Comparison of ENCODE assay signal across 24 cellular contexts in the genomic region with DNA sequence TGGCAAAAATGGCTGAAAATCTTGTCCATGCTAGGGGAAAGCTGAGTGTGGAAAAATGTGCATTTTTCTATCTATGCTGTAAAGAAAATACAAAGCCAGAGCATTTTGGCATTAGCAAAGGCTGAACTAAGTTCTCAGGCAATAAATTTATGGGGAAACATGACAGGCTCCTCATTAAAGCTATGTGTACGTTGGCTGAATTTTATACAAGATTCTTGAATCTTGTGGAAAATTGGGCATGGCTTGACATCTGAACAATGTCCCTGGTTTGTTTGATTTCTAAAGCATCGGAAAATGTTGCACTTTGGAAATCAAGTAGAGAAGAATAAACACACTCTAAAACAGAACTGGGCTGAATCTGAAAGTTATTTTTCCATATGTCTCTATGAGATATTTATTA. TPM values are rescaled to one million over a fixed set of nuclear protein-coding genes. Genes with fewer than 3 reads are reported as not detected.
"Had no signal": no experiment of that assay in that cellular context is flagged by ENCODE, and none has a peak within 500 bp of the region (broad histone marks: within the 10 kb centered on the region; RNA-seq: fewer than 3 reads in every experiment).

No MANE protein-coding gene starts in this region.

- H3K27ac ChIP-seq: brain microvascular endothelial cell, heart right ventricle, right atrium auricular region, upper lobe of left lung had no signal

- H3K4me2 ChIP-seq: smooth muscle cell had no signal

- H3K4me3 ChIP-seq: heart right ventricle, right atrium auricular region, smooth muscle cell, upper lobe of left lung had no signal

- H3K27me3 ChIP-seq: brain microvascular endothelial cell, heart right ventricle, right atrium auricular region, upper lobe of left lung had no signal

- H3K4me1 ChIP-seq: right atrium auricular region had no signal

- DNase-seq: activated CD4-positive, alpha-beta memory T cell treated with anti-CD3 and anti-CD28 coated beads, Interleukin-2, amount 10 ng/mL, durations not matched to agents 7 days and 5 days; activated CD4-positive, alpha-beta T cell treated with anti-CD3 and anti-CD28 coated beads for 4 hours; activated T-cell treated with anti-CD3 and anti-CD28 coated beads, Interleukin-2, amount 50 U/mL, for 24 hours; amygdala; brain microvascular endothelial cell; cortex of kidney; effector CD4-positive, alpha-beta T cell; heart right ventricle; islet precursor cell; mammary epithelial cell; naive thymus-derived CD8-positive, alpha-beta T cell; nucleus accumbens; stimulated activated CD4-positive, alpha-beta T cell treated with anti-CD3 and anti-CD28 coated beads, Interleukin-4, amount 100 ng/mL, for 4 hours; stimulated activated CD8-positive, alpha-beta memory T cell treated with anti-CD3 and anti-CD28 coated beads, Interleukin-4, amount 100 ng/mL, for 48 hours; stimulated activated naive CD4-positive, alpha-beta T cell treated with Interleukin-2 at 50 U/mL for 16 hours; T-helper 2 cell; upper lobe of left lung had no signal

- FAIRE-seq: frontal cortex had no signal

- H3K36me3 ChIP-seq: brain microvascular endothelial cell, right atrium auricular region, upper lobe of left lung had no signal

- ATAC-seq: heart right ventricle; left lobe of liver; naive thymus-derived CD8-positive, alpha-beta T cell; WTC11 had no signal

- H3K9me3 ChIP-seq: heart right ventricle, right atrium auricular region, upper lobe of left lung had no signal

RNA-seq across cellular contexts. Expression of gene CPA1, which starts 16.8 kb away (rescaled TPM):
- total RNA-seq: activated CD4-positive, alpha-beta memory T cell treated with anti-CD3 and anti-CD28 coated beads, Interleukin-2, amount 10 ng/mL, durations not matched to agents 7 days and 5 days; frontal cortex; mononuclear cell; naive thymus-derived CD8-positive, alpha-beta T cell; right atrium auricular region had no signal
- polyA plus RNA-seq: mammary epithelial cell had no signal

RNA-seq across cellular contexts. Expression of gene CPA5, which starts 52.4 kb away (rescaled TPM):
- total RNA-seq: activated CD4-positive, alpha-beta memory T cell treated with anti-CD3 and anti-CD28 coated beads, Interleukin-2, amount 10 ng/mL, durations not matched to agents 7 days and 5 days; frontal cortex; heart right ventricle; left lobe of liver; mammary epithelial cell; mononuclear cell; posterior vena cava; right atrium auricular region; smooth muscle cell; upper lobe of left lung; WTC11 had no signal
- polyA plus RNA-seq: smooth muscle cell had no signal
